14 cellular contexts compared by ENCODE assay signal in the genomic region with DNA sequence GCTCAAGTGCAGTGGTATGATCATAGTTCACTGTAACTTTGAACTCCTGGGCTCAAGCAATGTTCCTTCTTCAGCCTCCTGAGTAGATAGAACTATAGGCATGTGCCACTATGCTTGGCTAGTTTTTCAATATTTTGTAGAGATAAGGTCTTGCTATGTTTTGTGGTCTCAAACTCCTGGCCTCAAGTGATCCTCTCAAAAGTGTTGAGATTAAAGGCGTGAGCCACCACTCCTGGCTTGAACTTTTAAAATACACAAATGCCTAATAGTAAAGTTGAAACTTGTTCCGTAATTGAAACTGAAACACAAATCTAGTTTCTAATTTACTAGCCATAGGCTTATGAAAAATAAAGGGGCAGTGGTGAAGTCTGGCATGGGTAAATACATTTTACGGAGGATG.
DNase-seq lines count a peak whose midpoint lies in the region; ATAC-seq and TF ChIP-seq lines count a peak whose summit lies in the region.
"Had no signal": no experiment of that assay in that cellular context is flagged by ENCODE, and none has a peak within 500 bp of the region (broad histone marks: within the 10 kb centered on the region; RNA-seq: fewer than 3 reads in every experiment).

No MANE protein-coding gene starts in this region.

- H3K27ac ChIP-seq in upper lobe of left lung = no peak overlapping the region

- DNase-seq in activated CD4-positive, alpha-beta T cell treated with anti-CD3 and anti-CD28 coated beads, Interleukin-2, amount 10 ng/mL, durations not matched to agents 24 days and 14 days = peak; percentile 57
- DNase-seq in activated CD4-positive, alpha-beta T cell treated with anti-CD3 and anti-CD28 coated beads for 1 hour = no peak
- peak in 1 of 2 donors; percentile 51 for DNase-seq in stimulated activated effector memory CD8-positive, alpha-beta T cell treated with anti-CD3 and anti-CD28 coated beads, Interleukin-12 subunit alpha, Interleukin-12 subunit beta, amount 100 ng/mL, for 72 hours (ENCODE audit: low spot score in 2 of 2)
- no peak for DNase-seq in upper lobe of left lung
- DNase-seq in NCI-H2081 treated with DMSO at 0.1 percent for 48 hours (lab: John Stamatoyannopoulos, UW) = no peak
- no peak for DNase-seq in 8988T
- DNase-seq: activated CD8-positive, alpha-beta memory T cell treated with anti-CD3 and anti-CD28 coated beads, Interleukin-2, amount 50 U/mL, for 48 hours; central memory CD4-positive, alpha-beta T cell; NCI-H2029 treated with DMSO at 0.1 percent for 48 hours; OCI-M1 had no signal

- H3K36me3 ChIP-seq in upper lobe of left lung = peaks cover 0 to 66% (median 18%) of the 10 kb centered on the region in 4 donors

- H3K9me3 Mint-ChIP-seq in activated CD4-positive, alpha-beta T cell treated with anti-CD3 and anti-CD28 coated beads, Interleukin-2, amount 10 ng/mL, durations not matched to agents 24 days and 14 days = no peaks in the 10 kb centered on the region
- H3K9me3 Mint-ChIP-seq in stimulated activated effector memory CD8-positive, alpha-beta T cell treated with anti-CD3 and anti-CD28 coated beads, Interleukin-12 subunit alpha, Interleukin-12 subunit beta, amount 100 ng/mL, for 72 hours = no peaks in the 10 kb centered on the region
- H3K9me3 Mint-ChIP-seq: nephron had no signal

- H3K4me1 ChIP-seq in upper lobe of left lung = peaks cover 0 to 22% (median 11%) of the 10 kb centered on the region in 4 donors

- H3K27ac Mint-ChIP-seq in activated CD4-positive, alpha-beta T cell treated with anti-CD3 and anti-CD28 coated beads, Interleukin-2, amount 10 ng/mL, durations not matched to agents 24 days and 14 days = peak overlapping the region; percentile 34
- H3K27ac Mint-ChIP-seq in stimulated activated effector memory CD8-positive, alpha-beta T cell treated with anti-CD3 and anti-CD28 coated beads, Interleukin-12 subunit alpha, Interleukin-12 subunit beta, amount 100 ng/mL, for 72 hours = peak overlapping the region; percentile 27
- H3K27ac Mint-ChIP-seq: nephron had no signal

- TF ChIP-seq CTCF in upper lobe of left lung (IDR thresholded peaks at IDR 0.05) = no peak

- no peak overlapping the region for H3K4me3 Mint-ChIP-seq in activated CD4-positive, alpha-beta T cell treated with anti-CD3 and anti-CD28 coated beads, Interleukin-2, amount 10 ng/mL, durations not matched to agents 24 days and 14 days
- peak overlapping the region; percentile 2 for H3K4me3 Mint-ChIP-seq in stimulated activated effector memory CD8-positive, alpha-beta T cell treated with anti-CD3 and anti-CD28 coated beads, Interleukin-12 subunit alpha, Interleukin-12 subunit beta, amount 100 ng/mL, for 72 hours
- H3K4me3 Mint-ChIP-seq: nephron had no signal

- peaks cover 19% of the 10 kb centered on the region for H3K4me1 Mint-ChIP-seq in activated CD4-positive, alpha-beta T cell treated with anti-CD3 and anti-CD28 coated beads, Interleukin-2, amount 10 ng/mL, durations not matched to agents 24 days and 14 days
- H3K4me1 Mint-ChIP-seq in stimulated activated effector memory CD8-positive, alpha-beta T cell treated with anti-CD3 and anti-CD28 coated beads, Interleukin-12 subunit alpha, Interleukin-12 subunit beta, amount 100 ng/mL, for 72 hours = peaks cover 24% of the 10 kb centered on the region

- H3K9me3 ChIP-seq in upper lobe of left lung = no peaks in the 10 kb centered on the region
- H3K9me3 ChIP-seq: A549 had no signal

- TF ChIP-seq POLR2A in upper lobe of left lung (IDR thresholded peaks at IDR 0.05) = no peak

- TF ChIP-seq EP300 in upper lobe of left lung (IDR thresholded peaks at IDR 0.05) = no peak

- intact Hi-C loops in activated CD4-positive, alpha-beta T cell treated with anti-CD3 and anti-CD28 coated beads, Interleukin-2, amount 10 ng/mL, durations not matched to agents 24 days and 14 days (cut with micrococcal nuclease) = no loop called here

- no peak overlapping the region for H3K4me3 ChIP-seq in upper lobe of left lung
- H3K4me3 ChIP-seq: A549 had no signal

- 77 to 89% methylated on average over 3 of the region's 3 CpGs for WGBS in upper lobe of left lung, 2 donors

- no peaks in the 10 kb centered on the region for H3K27me3 ChIP-seq in upper lobe of left lung

- peak; percentile 64 for ATAC-seq in GM21576 (IDR thresholded peaks at IDR 0.05; ENCODE audit: unreplicated experiment)
- peak; percentile 87 for ATAC-seq in HG03432 (IDR thresholded peaks at IDR 0.05; ENCODE audit: unreplicated experiment)
- peak; percentile 90 for ATAC-seq in stimulated activated effector memory CD8-positive, alpha-beta T cell treated with anti-CD3 and anti-CD28 coated beads, Interleukin-12 subunit alpha, Interleukin-12 subunit beta, amount 100 ng/mL, for 72 hours
- no peak for ATAC-seq in upper lobe of left lung (ENCODE audit: low FRiP score in 2 of 2)
- ATAC-seq: A549 had no signal

- no peaks in the 10 kb centered on the region for H3K27me3 Mint-ChIP-seq in activated CD4-positive, alpha-beta T cell treated with anti-CD3 and anti-CD28 coated beads, Interleukin-2, amount 10 ng/mL, durations not matched to agents 24 days and 14 days

- H3K36me3 Mint-ChIP-seq in activated CD4-positive, alpha-beta T cell treated with anti-CD3 and anti-CD28 coated beads, Interleukin-2, amount 10 ng/mL, durations not matched to agents 24 days and 14 days (ENCODE audit: low read depth) = peaks cover 28% of the 10 kb centered on the region
- peaks cover 62% of the 10 kb centered on the region for H3K36me3 Mint-ChIP-seq in stimulated activated effector memory CD8-positive, alpha-beta T cell treated with anti-CD3 and anti-CD28 coated beads, Interleukin-12 subunit alpha, Interleukin-12 subunit beta, amount 100 ng/mL, for 72 hours

Comparison
In these comparisons a context has a peak if more than half of its experiments do, and no peak if none do; other contexts are left out.
1. ATAC-seq: peak in GM21576 (single experiment), HG03432 (single experiment) and stimulated activated effector memory CD8-positive, alpha-beta T cell treated with anti-CD3 and anti-CD28 coated beads, Interleukin-12 subunit alpha, Interleukin-12 subunit beta, amount 100 ng/mL, for 72 hours (single experiment); none in upper lobe of left lung (0 of 2).